In the genomic region with DNA sequence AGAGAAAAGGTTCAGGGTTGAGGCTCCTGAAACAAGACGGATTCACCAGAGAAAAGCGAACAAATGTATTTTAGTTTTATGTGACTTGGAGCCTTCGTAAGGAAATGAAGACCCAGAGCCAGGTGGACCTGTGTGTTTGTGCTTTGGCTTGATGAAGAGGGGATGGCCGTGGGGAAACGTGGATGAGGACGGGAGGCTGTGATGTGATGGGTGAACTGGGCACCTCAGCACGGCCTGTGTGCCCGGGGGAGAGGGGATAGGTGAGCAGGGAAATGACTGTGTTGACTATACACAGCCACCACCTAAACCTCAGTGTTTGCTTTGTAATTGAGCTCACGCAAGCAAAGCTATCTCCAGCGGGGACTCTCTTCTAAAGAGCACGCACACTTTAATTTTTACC, we compare ENCODE assay signal across 26 cellular contexts. TPM values are rescaled to one million over a fixed set of nuclear protein-coding genes. Genes with fewer than 3 reads are reported as not detected.
DNase-seq lines count a peak whose midpoint lies in the region; TF ChIP-seq lines count a peak whose summit lies in the region.
"Had no signal": no experiment of that assay in that cellular context is flagged by ENCODE, and none has a peak within 500 bp of the region (broad histone marks: within the 10 kb centered on the region; RNA-seq: fewer than 3 reads in every experiment).

No MANE protein-coding gene starts in this region.

- no peaks in the 10 kb centered on the region for H3K4me1 ChIP-seq in osteoblast (ENCODE audit: insufficient read depth, low read length)
- H3K4me1 ChIP-seq: ascending aorta, foreskin keratinocyte had no signal

- no peaks in the 10 kb centered on the region for H3K79me2 ChIP-seq in osteoblast (ENCODE audit: insufficient read depth, low read length)

- DNase-seq in NCI-H1436 (lab: John Stamatoyannopoulos, UW) (peak; percentile 31), NCI-H1436 treated with DMSO at 0.1 percent for 48 hours (lab: John Stamatoyannopoulos, UW) (no peak), DMS153 (lab: John Stamatoyannopoulos, UW) (peak; percentile 31), NCI-H748 treated with DMSO at 0.1 percent for 48 hours (lab: John Stamatoyannopoulos, UW) (peak; percentile 46), osteoblast (ENCODE audit: insufficient read length, low spot score, missing footprints) (peak; percentile 31), NCI-H82 treated with DMSO at 0.1 percent for 48 hours (lab: John Stamatoyannopoulos, UW; ENCODE audit: unreplicated experiment) (no peak), SHP77 (lab: John Stamatoyannopoulos, UW) (no peak), NCI-H2227 (lab: John Stamatoyannopoulos, UW; ENCODE audit: unreplicated experiment) (no peak)
- DNase-seq: 8988T; activated CD4-positive, alpha-beta T cell treated with anti-CD3 and anti-CD28 coated beads for 1 hour; activated CD8-positive, alpha-beta T cell treated with anti-CD3 and anti-CD28 coated beads for 36 hours; activated effector memory CD4-positive, alpha-beta T cell treated with Interleukin-2 at 50 U/mL for 16 hours; CD4-positive, CD25-positive, alpha-beta regulatory T cell; endodermal cell; foreskin keratinocyte; GOT3; heart right ventricle; IMR-90; NCI-H82; stimulated activated naive CD8-positive, alpha-beta T cell treated with anti-CD3 and anti-CD28 coated beads, Interleukin-15, Interleukin-2, amounts not matched to agents 100 U/mL and 50 U/mL, for 24 hours had no signal

- no peak overlapping the region for H3K4me3 ChIP-seq in osteoblast (ENCODE audit: insufficient read depth, low read length)
- H3K4me3 ChIP-seq: ascending aorta, esophagus muscularis mucosa, heart right ventricle, SK-N-MC had no signal

- peaks cover 3% of the 10 kb centered on the region for H3K27me3 ChIP-seq in osteoblast (ENCODE audit: insufficient read depth, low read length)
- H3K27me3 ChIP-seq: ascending aorta had no signal

- no peaks in the 10 kb centered on the region for H4K20me1 ChIP-seq in osteoblast (ENCODE audit: insufficient read depth, low read length)

- no peaks in the 10 kb centered on the region for H3K9me3 ChIP-seq in osteoblast (ENCODE audit: low read depth, low read length)
- H3K9me3 ChIP-seq: esophagus muscularis mucosa had no signal

- no peak overlapping the region for H2AFZ ChIP-seq in osteoblast (ENCODE audit: low read length)

- H3K27ac ChIP-seq in osteoblast (ENCODE audit: low read depth, low read length) = no peak overlapping the region
- H3K27ac ChIP-seq: ascending aorta, esophagus muscularis mucosa, foreskin keratinocyte, heart right ventricle, SK-N-MC had no signal

- no peak overlapping the region for H3K4me2 ChIP-seq in osteoblast (ENCODE audit: insufficient read depth, low read length)

- no peak for TF ChIP-seq CTCF in osteoblast (IDR thresholded peaks at IDR 0.05; ENCODE audit: extremely low read depth, low read depth, low read length)

- no peaks in the 10 kb centered on the region for H3K36me3 ChIP-seq in osteoblast (ENCODE audit: insufficient read depth, low read length)
- H3K36me3 ChIP-seq: ascending aorta, esophagus muscularis mucosa, heart right ventricle had no signal

RNA-seq across cellular contexts. Expression of a gene that starts 37.6 kb away (rescaled TPM):
- total RNA-seq in osteoblast = not detected in 2 replicates
- total RNA-seq: ascending aorta, endodermal cell, foreskin keratinocyte, heart right ventricle, IMR-90, OCI-LY7, pulmonary artery endothelial cell had no signal

RNA-seq across cellular contexts. Expression of a gene that starts 48.5 kb away (rescaled TPM):
- total RNA-seq in osteoblast = not detected in 2 replicates
- total RNA-seq: ascending aorta, foreskin keratinocyte, IMR-90, myocyte, OCI-LY7, pulmonary artery endothelial cell had no signal

Comparison
In these comparisons a context has a peak if more than half of its experiments do, and no peak if none do; other contexts are left out.
1. DNase-seq: peak in NCI-H1436 (single experiment), DMS153 (single experiment), NCI-H748 treated with DMSO at 0.1 percent for 48 hours (single experiment) and osteoblast (single experiment); none in NCI-H1436 treated with DMSO at 0.1 percent for 48 hours (single experiment), NCI-H82 treated with DMSO at 0.1 percent for 48 hours (single experiment), SHP77 (0 of 2) and NCI-H2227 (single experiment).